In genomic region chr1:178576841-178577240, GRCh38 we compare ENCODE assay signal across 20 cellular contexts.
DNase-seq lines count a peak whose midpoint lies in the region; ATAC-seq and TF ChIP-seq lines count a peak whose summit lies in the region.
"Had no signal": no experiment of that assay in that cellular context is flagged by ENCODE, and none has a peak within 500 bp of the region (broad histone marks: within the 10 kb centered on the region; RNA-seq: fewer than 3 reads in every experiment).

No MANE protein-coding gene starts in this region.

- peak overlapping the region; percentile 92 for H3K9ac ChIP-seq in OCI-LY1 (ENCODE audit: low read length)
- H3K9ac ChIP-seq: KMS-11 had no signal

- H3K4me1 Mint-ChIP-seq in GM23338 (peaks cover 61% of the 10 kb centered on the region), memory B cell (peaks cover 71% of the 10 kb centered on the region)

- H3K4me3 ChIP-seq in GM23338 (no peak overlapping the region), OCI-LY1 (ENCODE audit: low read depth, low read length, poor library complexity, severe bottlenecking) (peak overlapping the region; percentile 48)
- H3K4me3 ChIP-seq: Peyer's patch, SJCRH30 had no signal

- H4K20me1 ChIP-seq in GM23338 (replicated peaks; ENCODE audit: insufficient read depth) (no peaks in the 10 kb centered on the region), OCI-LY1 (ENCODE audit: insufficient read depth, low read length) (no peaks in the 10 kb centered on the region)

- H3K9me2 ChIP-seq in GM23338 (ENCODE audit: insufficient read depth): no peaks in the 10 kb centered on the region
- no peaks in the 10 kb centered on the region for H3K9me2 ChIP-seq in OCI-LY1 (ENCODE audit: low read depth, low read length)

- H2AFZ ChIP-seq in GM23338: no peak overlapping the region
- H2AFZ ChIP-seq in OCI-LY1 (ENCODE audit: low read length): no peak overlapping the region

- H3K4me1 ChIP-seq in GM23338 (ENCODE audit: insufficient read depth) (peaks cover 36% of the 10 kb centered on the region), OCI-LY1 (ENCODE audit: insufficient read depth, low read length, severe bottlenecking) (peaks cover 100% of the 10 kb centered on the region)

- H3K27me3 ChIP-seq in GM23338 (ENCODE audit: insufficient read depth) (no peaks in the 10 kb centered on the region), OCI-LY1 (ENCODE audit: insufficient read depth, low read length) (no peaks in the 10 kb centered on the region)
- H3K27me3 ChIP-seq: Peyer's patch, SJCRH30 had no signal

- peak overlapping the region; percentile 5; the same call in 1 of the 2 replicates for H3K4me2 ChIP-seq in GM23338
- H3K4me2 ChIP-seq in OCI-LY1 (ENCODE audit: low read length): peak overlapping the region; percentile 74
- H3K4me2 ChIP-seq: KMS-11 had no signal

- no peak overlapping the region for H3K27ac Mint-ChIP-seq in GM23338
- peak overlapping the region; percentile 98 for H3K27ac Mint-ChIP-seq in memory B cell
- H3K27ac Mint-ChIP-seq: CD4-positive, alpha-beta T cell had no signal

- ATAC-seq in GM23338: no peak
- ATAC-seq in memory B cell (ENCODE audit: low read depth): no peak
- ATAC-seq in GM21786 (IDR thresholded peaks at IDR 0.05; ENCODE audit: unreplicated experiment): no peak

- H3K36me3 Mint-ChIP-seq in GM23338 (ENCODE audit: low read depth) (no peaks in the 10 kb centered on the region), memory B cell (peaks cover 9% of the 10 kb centered on the region)

- H3K27me3 Mint-ChIP-seq in GM23338 (ENCODE audit: insufficient read depth, low read depth, poor library complexity): peaks cover 8% of the 10 kb centered on the region
- H3K27me3 Mint-ChIP-seq in memory B cell: no peaks in the 10 kb centered on the region

- H3F3A ChIP-seq in GM23338 (replicated peaks; ENCODE audit: low read depth) (no peaks in the 10 kb centered on the region), OCI-LY1 (ENCODE audit: insufficient read depth, low read length) (peaks cover 24% of the 10 kb centered on the region)

- DNase-seq in GM23338 (ENCODE audit: low spot score): no peak
- no peak for DNase-seq in memory B cell (ENCODE audit: low spot score in 2 of 2)
- no peak for DNase-seq in NCI-H146 (lab: John Stamatoyannopoulos, UW)
- no peak for DNase-seq in NCI-H2171 treated with DMSO at 0.1 percent for 48 hours (lab: John Stamatoyannopoulos, UW)
- no peak for DNase-seq in erythroblast (lab: John Stamatoyannopoulos, UW)
- DNase-seq: CD4-positive, alpha-beta T cell; GDM1; H7; NCI-H1417 treated with DMSO at 0.1 percent for 48 hours; NCI-H1930; NCI-H226; NCI-H510A treated with DMSO at 0.1 percent for 48 hours; NCI-H774; NK-92 treated with Interleukin-12 subunit alpha and Interleukin-12 subunit beta, amount 100 ng/mL, for 24 hours; Peyer's patch; SJCRH30; T-helper 9 cell had no signal

- H3K79me2 ChIP-seq in GM23338 (replicated peaks; ENCODE audit: insufficient read depth): no peaks in the 10 kb centered on the region
- no peaks in the 10 kb centered on the region for H3K79me2 ChIP-seq in OCI-LY1 (ENCODE audit: insufficient read depth, low read length)

- TF ChIP-seq CTCF in GM23338 (conservative IDR thresholded peaks at IDR 0.05; ENCODE audit: low read depth in 2 of 2) (no peak), OCI-LY1 (IDR thresholded peaks at IDR 0.05; ENCODE audit: low read length) (no peak)

- no peaks in the 10 kb centered on the region for H3K9me3 Mint-ChIP-seq in GM23338
- no peaks in the 10 kb centered on the region for H3K9me3 Mint-ChIP-seq in memory B cell
- H3K9me3 Mint-ChIP-seq: CD4-positive, alpha-beta T cell had no signal

- no peaks in the 10 kb centered on the region for H3K9me3 ChIP-seq in OCI-LY1 (ENCODE audit: low read length)
- H3K9me3 ChIP-seq: Peyer's patch, SJCRH30 had no signal

- no peak overlapping the region for H3K27ac ChIP-seq in GM23338 (ENCODE audit: low read depth)
- H3K27ac ChIP-seq in OCI-LY1 (ENCODE audit: low read depth, low read length, poor library complexity, severe bottlenecking): peak overlapping the region; percentile 100
- H3K27ac ChIP-seq: KMS-11, SJCRH30 had no signal

- no peak for TF ChIP-seq POLR2A in erythroblast (IDR thresholded peaks at IDR 0.05; ENCODE audit: low read length)

- no peaks in the 10 kb centered on the region for H3K36me3 ChIP-seq in GM23338 (ENCODE audit: insufficient read depth)
- H3K36me3 ChIP-seq in OCI-LY1 (ENCODE audit: insufficient read depth, low read length): peaks cover 3% of the 10 kb centered on the region; the same call in 1 of the 2 replicates
- H3K36me3 ChIP-seq: Peyer's patch, SJCRH30 had no signal

- H3K4me3 Mint-ChIP-seq in GM23338: no peak overlapping the region
- no peak overlapping the region for H3K4me3 Mint-ChIP-seq in memory B cell
- H3K4me3 Mint-ChIP-seq: CD4-positive, alpha-beta T cell had no signal

TF ChIP-seq in GM23338, 12 proteins besides CTCF, POLR2A, EP300 and RAD21 (continues in another document):
- TF ChIP-seq EZH2 (IDR thresholded peaks at IDR 0.05; ENCODE audit: low read depth, unreplicated experiment) (no peak), JUNB (IDR thresholded peaks at IDR 0.05; ENCODE audit: unreplicated experiment) (no peak), STAT1 (IDR thresholded peaks at IDR 0.05; ENCODE audit: unreplicated experiment) (no peak), ZNF462 (CRISPR knock-in tag; IDR thresholded peaks at IDR 0.05) (no peak), ZNF331 (CRISPR knock-in tag; IDR thresholded peaks at IDR 0.05; ENCODE audit: low read depth) (no peak), NANOG (IDR thresholded peaks at IDR 0.05; ENCODE audit: borderline replicate concordance) (no peak), POLR2AphosphoS5 (IDR thresholded peaks at IDR 0.05; ENCODE audit: low read depth) (no peak), ZNF114 (CRISPR knock-in tag; IDR thresholded peaks at IDR 0.05) (no peak), ETS1 (IDR thresholded peaks at IDR 0.05) (no peak)
